ENCODE assay signal across 21 cellular contexts in genomic region chr1:8945568-8945967, GRCh38. TPM values are rescaled to one million over a fixed set of nuclear protein-coding genes. Genes with fewer than 3 reads are reported as not detected.
DNase-seq lines count a peak whose midpoint lies in the region; ATAC-seq and TF ChIP-seq lines count a peak whose summit lies in the region.
"Had no signal": no experiment of that assay in that cellular context is flagged by ENCODE, and none has a peak within 500 bp of the region (broad histone marks: within the 10 kb centered on the region; RNA-seq: fewer than 3 reads in every experiment).

Gene CA6, plus strand, starts transcription at chr1:8945868. Its CDS starts 19 bp downstream, at chr1:8945887.

- no peaks in the 10 kb centered on the region for H3K9me3 Mint-ChIP-seq in CD4-positive, alpha-beta T cell
- no peaks in the 10 kb centered on the region for H3K9me3 Mint-ChIP-seq in activated CD4-positive, alpha-beta memory T cell treated with anti-CD3 and anti-CD28 coated beads for 36 hours
- H3K9me3 Mint-ChIP-seq in endothelial cell (ENCODE audit: unreplicated experiment), result no peaks in the 10 kb centered on the region

- TF ChIP-seq CTCF in CD4-positive, alpha-beta T cell (IDR thresholded peaks at IDR 0.05), result no peak
- no peak for TF ChIP-seq CTCF in endothelial cell (IDR thresholded peaks at IDR 0.05; ENCODE audit: unreplicated experiment)

- no peaks in the 10 kb centered on the region for H3K27me3 ChIP-seq in CD4-positive, alpha-beta T cell (ENCODE audit: control insufficient read depth, insufficient read depth, low read length)
- H3K27me3 ChIP-seq: gastrocnemius medialis had no signal

- no peak within 1 kb of the TSS for H3K4me3 Mint-ChIP-seq in CD4-positive, alpha-beta T cell
- peak within 1 kb of the TSS; percentile 23 for H3K4me3 Mint-ChIP-seq in activated CD4-positive, alpha-beta memory T cell treated with anti-CD3 and anti-CD28 coated beads for 36 hours
- H3K4me3 Mint-ChIP-seq in endothelial cell (ENCODE audit: unreplicated experiment), result no peak within 1 kb of the TSS

- no peaks in the 10 kb centered on the region for H3K27me3 Mint-ChIP-seq in CD4-positive, alpha-beta T cell
- H3K27me3 Mint-ChIP-seq in activated CD4-positive, alpha-beta memory T cell treated with anti-CD3 and anti-CD28 coated beads for 36 hours, result no peaks in the 10 kb centered on the region
- peaks cover 7% of the 10 kb centered on the region for H3K27me3 Mint-ChIP-seq in endothelial cell (ENCODE audit: unreplicated experiment)

- no peak within 1 kb of the TSS for H3K27ac ChIP-seq in CD4-positive, alpha-beta T cell (ENCODE audit: low read depth, low read length)
- H3K27ac ChIP-seq: C4-2B, coronary artery, gastrocnemius medialis, prostate gland had no signal

- peak within 1 kb of the TSS; percentile 69 for H3K27ac Mint-ChIP-seq in CD4-positive, alpha-beta T cell
- peak within 1 kb of the TSS; percentile 96 for H3K27ac Mint-ChIP-seq in activated CD4-positive, alpha-beta memory T cell treated with anti-CD3 and anti-CD28 coated beads for 36 hours
- H3K27ac Mint-ChIP-seq in endothelial cell (ENCODE audit: unreplicated experiment), result peak within 1 kb of the TSS; percentile 83

- H3K36me3 Mint-ChIP-seq in CD4-positive, alpha-beta T cell (ENCODE audit: low read depth), result no peaks in the 10 kb centered on the region
- H3K36me3 Mint-ChIP-seq in activated CD4-positive, alpha-beta memory T cell treated with anti-CD3 and anti-CD28 coated beads for 36 hours, result no peaks in the 10 kb centered on the region
- no peaks in the 10 kb centered on the region for H3K36me3 Mint-ChIP-seq in endothelial cell (ENCODE audit: low read depth, unreplicated experiment)

- no peaks in the 10 kb centered on the region for H3K9me3 ChIP-seq in CD4-positive, alpha-beta T cell (ENCODE audit: control insufficient read depth, low read length)
- H3K9me3 ChIP-seq: gastrocnemius medialis, prostate gland had no signal

- intact Hi-C loops in CD4-positive, alpha-beta T cell (cut with DNase I, micrococcal nuclease), result no loop called here
- intact Hi-C loops in activated CD4-positive, alpha-beta memory T cell treated with anti-CD3 and anti-CD28 coated beads for 36 hours (cut with micrococcal nuclease), result no loop called here
- intact Hi-C loops in Right ventricle myocardium inferior (cut with DNase I), result no loop called here

- CTCF ChIA-PET in CD4-positive, alpha-beta T cell (lab: Charles Lee), result no interaction called here
- CTCF ChIA-PET in activated CD4-positive, alpha-beta memory T cell treated with anti-CD3 and anti-CD28 coated beads for 36 hours (lab: Charles Lee), result interaction anchor here (0.6 to 4.7 kb wide), 6 partner anchors 12 to 60 kb away, joined by 3 to 22 read pairs (median 4); no protein-coding TSS in a partner anchor

- ATAC-seq in CD4-positive, alpha-beta T cell (ENCODE audit: poor library complexity), result no peak
- ATAC-seq in HG03439 (IDR thresholded peaks at IDR 0.05; ENCODE audit: unreplicated experiment), result no peak
- no peak for ATAC-seq in Right ventricle myocardium inferior
- ATAC-seq: gastrocnemius medialis, left ventricle myocardium superior had no signal

- peaks cover 26% of the 10 kb centered on the region for H3K4me1 Mint-ChIP-seq in CD4-positive, alpha-beta T cell (ENCODE audit: low read depth)
- H3K4me1 Mint-ChIP-seq in activated CD4-positive, alpha-beta memory T cell treated with anti-CD3 and anti-CD28 coated beads for 36 hours (ENCODE audit: low read depth), result peaks cover 64% of the 10 kb centered on the region
- peaks cover 58% of the 10 kb centered on the region for H3K4me1 Mint-ChIP-seq in endothelial cell (ENCODE audit: unreplicated experiment)

- POLR2A ChIA-PET in CD4-positive, alpha-beta T cell (lab: Charles Lee), result interaction anchor here (0.8 to 2.2 kb wide), 2 partner anchors 25 to 29 kb away, joined by 3 to 6 read pairs; no protein-coding TSS in a partner anchor
- POLR2A ChIA-PET in activated CD4-positive, alpha-beta memory T cell treated with anti-CD3 and anti-CD28 coated beads for 36 hours (lab: Charles Lee), result interaction anchor here (2.2 kb wide), 1 partner anchor 25 kb away, joined by 9 read pairs; no protein-coding TSS in a partner anchor

- DNase-seq in NCI-H1417 (lab: John Stamatoyannopoulos, UW) (peak in 2 of 3 experiments; percentile 29 to 50), NCI-H1417 treated with DMSO at 0.1 percent for 48 hours (lab: John Stamatoyannopoulos, UW) (no peak), endothelial cell (ENCODE audit: low spot score) (no peak), UCSD-AML1 (lab: John Stamatoyannopoulos, UW; ENCODE audit: unreplicated experiment) (no peak), Right ventricle myocardium inferior (ENCODE audit: missing footprints) (no peak)
- DNase-seq in CD4-positive, alpha-beta T cell, result no peak
- no peak for DNase-seq in activated CD4-positive, alpha-beta memory T cell treated with anti-CD3 and anti-CD28 coated beads for 36 hours
- DNase-seq: 8988T; activated T-cell treated with anti-CD3 and anti-CD28 coated beads, Interleukin-2, amount 50 U/mL, for 48 hours; gastrocnemius medialis; IMR-90; left ventricle myocardium superior; NCI-H2171 treated with DMSO at 0.1 percent for 48 hours; SW 1271 had no signal

RNA-seq across cellular contexts. Expression of gene CA6, which starts in this region (rescaled TPM):
- total RNA-seq in CD4-positive, alpha-beta T cell, result under 1 TPM in 1 of 2 experiments, not detected in 1; 0.20 TPM
- under 1 TPM; 0.17 to 0.26 TPM for total RNA-seq in activated CD4-positive, alpha-beta memory T cell treated with anti-CD3 and anti-CD28 coated beads for 36 hours
- 2.5 TPM for total RNA-seq in endothelial cell (ENCODE audit: unreplicated experiment)
- 0.19 TPM for total RNA-seq in Right ventricle myocardium inferior
- total RNA-seq: epithelial cell of proximal tubule, gastrocnemius medialis, IMR-90, left ventricle myocardium superior, prostate gland, smooth muscle cell, urinary bladder had no signal

Comparison
In these comparisons a context has a peak if more than half of its experiments do, and no peak if none do; other contexts are left out.
1. DNase-seq: peak in NCI-H1417 (2 of 3); none in NCI-H1417 treated with DMSO at 0.1 percent for 48 hours (single experiment), CD4-positive, alpha-beta T cell (0 of 10), activated CD4-positive, alpha-beta memory T cell treated with anti-CD3 and anti-CD28 coated beads for 36 hours (single experiment), endothelial cell (single experiment), UCSD-AML1 (single experiment) and Right ventricle myocardium inferior (single experiment).
2. Peak in every context shown above with its lines, with median percentiles within 50 percentile points of each other: H3K27ac Mint-ChIP-seq.